19 cellular contexts compared by ENCODE assay signal in genomic region chr2:72527424-72527823, GRCh38.
DNase-seq lines count a peak whose midpoint lies in the region; ATAC-seq, FAIRE-seq and TF ChIP-seq lines count a peak whose summit lies in the region.
"Had no signal": no experiment of that assay in that cellular context is flagged by ENCODE, and none has a peak within 500 bp of the region (broad histone marks: within the 10 kb centered on the region; RNA-seq: fewer than 3 reads in every experiment).

No MANE protein-coding gene starts in this region.

- DNase-seq in AG10803 (ENCODE audit: low read depth) (peak; percentile 4), NB4 (ENCODE audit: low read depth) (peak; percentile 7), endothelial cell of umbilical vein (ENCODE audit: low read depth, low spot score) (peak; percentile 6), iris pigment epithelial cell (ENCODE audit: low read depth) (peak; percentile 39), RCC 7860 (ENCODE audit: low spot score) (no peak), NAMALWA (ENCODE audit: low spot score) (no peak), left cardiac atrium (no peak)
- DNase-seq: Caco-2; CD8-positive, alpha-beta T cell; H9; KG1; MV-4-11; NCI-H2029 treated with DMSO at 0.1 percent for 48 hours; NCI-H2227 treated with DMSO at 0.1 percent for 48 hours; NCI-H69; SHP77 had no signal

- no peaks in the 10 kb centered on the region for H3K9me3 ChIP-seq in endothelial cell of umbilical vein (replicated peaks; ENCODE audit: control insufficient read depth, insufficient read depth, low read length)
- H3K9me3 ChIP-seq: Caco-2 had no signal

- dilution Hi-C loops in endothelial cell of umbilical vein (cut with MboI; ENCODE audit: extremely low pct_ligation_motif_present, low sequenced_read_pairs): no loop called here

- TF ChIP-seq CTCF in AG10803 (conservative IDR thresholded peaks at IDR 0.05; ENCODE audit: low read length) (no peak), NB4 (IDR thresholded peaks at IDR 0.05; ENCODE audit: low read depth, low read length) (no peak), endothelial cell of umbilical vein (IDR thresholded peaks at IDR 0.05; ENCODE audit: extremely low read depth in 1 of 2, insufficient read depth in 1 of 2, low read depth in 1 of 2, low read length in 2 of 2) (no peak)

- no peak overlapping the region for H3K9ac ChIP-seq in endothelial cell of umbilical vein (replicated peaks; ENCODE audit: extremely low read depth, insufficient read depth, low read length)

- no peaks in the 10 kb centered on the region for H3K79me2 ChIP-seq in endothelial cell of umbilical vein (ENCODE audit: control insufficient read depth, insufficient read depth, low read length)

- no peak overlapping the region for H3K27ac ChIP-seq in endothelial cell of umbilical vein (ENCODE audit: insufficient read depth, low read depth, low read length)
- H3K27ac ChIP-seq: C4-2B, RWPE1 had no signal

- intact Hi-C loops in endothelial cell of umbilical vein (cut with micrococcal nuclease): no loop called here
- intact Hi-C loops in left cardiac atrium (cut with DNase I): no loop called here

- POLR2A ChIA-PET in endothelial cell of umbilical vein (lab: Charles Lee): no interaction called here

- no peaks in the 10 kb centered on the region for H4K20me1 ChIP-seq in endothelial cell of umbilical vein (replicated peaks; ENCODE audit: control insufficient read depth, extremely low read depth, insufficient read depth, low read length)

- H3K27me3 ChIP-seq in endothelial cell of umbilical vein (ENCODE audit: control insufficient read depth in 2 of 2, insufficient read depth in 2 of 2, low read length in 2 of 2): no peaks in the 10 kb centered on the region

- H2AFZ ChIP-seq in endothelial cell of umbilical vein (ENCODE audit: low read depth, low read length): no peak overlapping the region
- H2AFZ ChIP-seq: GM23338 had no signal

- no peak for ATAC-seq in left cardiac atrium
- ATAC-seq: CD8-positive, alpha-beta T cell; GM23338 had no signal

- CTCF ChIA-PET in endothelial cell of umbilical vein (lab: Charles Lee): interaction anchor here (0.8 kb wide), 1 partner anchor 52 kb away, joined by 3 read pairs; no protein-coding TSS in a partner anchor

- TF ChIP-seq POLR2A in NB4 (IDR thresholded peaks at IDR 0.05; ENCODE audit: extremely low read depth, insufficient read length) (no peak), endothelial cell of umbilical vein (IDR thresholded peaks at IDR 0.05; ENCODE audit: low read depth, low read length) (no peak)

- H3K4me3 ChIP-seq in AG10803 (ENCODE audit: low read length) (no peak overlapping the region), NB4 (ENCODE audit: low read depth, low read length) (no peak overlapping the region), endothelial cell of umbilical vein (replicated peaks in 1 of 3; ENCODE audit: insufficient read depth in 1 of 3, low read depth in 1 of 3, low read length in 3 of 3) (no peak overlapping the region)
- H3K4me3 ChIP-seq: GM23338 had no signal

- peak overlapping the region; percentile 31 for H3K4me2 ChIP-seq in endothelial cell of umbilical vein (ENCODE audit: insufficient read depth, low read length)
- H3K4me2 ChIP-seq: GM23338 had no signal

- FAIRE-seq in endothelial cell of umbilical vein (lab: Jason Lieb, UNC) (no peak), RCC 7860 (lab: Jason Lieb, UNC) (no peak)

- BruUV-seq in endothelial cell of umbilical vein (replicated peaks; lab: Mats Ljungman, UMichigan): no TSS peak

- H3K9me1 ChIP-seq in endothelial cell of umbilical vein (replicated peaks; ENCODE audit: control insufficient read depth, extremely low read depth, insufficient read depth, low read length): no peaks in the 10 kb centered on the region

- no peaks in the 10 kb centered on the region for H3K36me3 ChIP-seq in endothelial cell of umbilical vein (ENCODE audit: control insufficient read depth in 2 of 2, extremely low read depth in 1 of 2, insufficient read depth in 2 of 2, low read length in 2 of 2)

- H3K4me1 ChIP-seq in endothelial cell of umbilical vein (ENCODE audit: control insufficient read depth, extremely low read depth, insufficient read depth, low read length): peaks cover 7% of the 10 kb centered on the region
- H3K4me1 ChIP-seq: Caco-2 had no signal

TF ChIP-seq in endothelial cell of umbilical vein, 7 proteins besides CTCF, POLR2A, EP300 and RAD21:
- TF ChIP-seq MYC (IDR thresholded peaks at IDR 0.05; ENCODE audit: low read depth, low read length): no peak
- no peak for TF ChIP-seq JUN (IDR thresholded peaks at IDR 0.05; ENCODE audit: borderline replicate concordance, insufficient read depth, insufficient read length, low read depth)
- TF ChIP-seq, protein P1, sequence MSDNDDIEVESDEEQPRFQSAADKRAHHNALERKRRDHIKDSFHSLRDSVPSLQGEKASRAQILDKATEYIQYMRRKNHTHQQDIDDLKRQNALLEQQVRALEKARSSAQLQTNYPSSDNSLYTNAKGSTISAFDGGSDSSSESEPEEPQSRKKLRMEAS (IDR thresholded peaks at IDR 0.05; ENCODE audit: insufficient read depth, insufficient read length): no peak
- no peak for TF ChIP-seq GATA2 (IDR thresholded peaks at IDR 0.05; ENCODE audit: insufficient read depth, insufficient read length, low read depth, low read length)
- TF ChIP-seq POLR2AphosphoS5 (IDR thresholded peaks at IDR 0.05; ENCODE audit: insufficient read depth, low read depth, low read length): no peak
- TF ChIP-seq EZH2 (IDR thresholded peaks at IDR 0.05; ENCODE audit: borderline replicate concordance, low read depth, low read length, severe bottlenecking): no peak
- no peak for TF ChIP-seq FOS (IDR thresholded peaks at IDR 0.05; ENCODE audit: borderline replicate concordance, insufficient read depth, low read length)
TF ChIP-seq in endothelial cell of umbilical vein: peak in this region for 0.

Comparison
In these comparisons a context has a peak if more than half of its experiments do, and no peak if none do; other contexts are left out.
1. DNase-seq: peak in AG10803 (single experiment), NB4 (single experiment), endothelial cell of umbilical vein (single experiment) and iris pigment epithelial cell (single experiment); none in RCC 7860 (single experiment), NAMALWA (single experiment) and left cardiac atrium (single experiment).